ENCODE assay signal across 8 cellular contexts in genomic region chr1:211416246-211416627, GRCh38.
DNase-seq lines count a peak whose midpoint lies in the region; ATAC-seq and TF ChIP-seq lines count a peak whose summit lies in the region.
"Not testable (repeated sequence)": the region's sequence is repeated elsewhere in the genome, so short reads cannot be mapped to it uniquely, and the experiment has no call there.

No MANE protein-coding gene starts in this region.

- peaks cover 13% of the 10 kb centered on the region for H3K4me1 Mint-ChIP-seq in CD8-positive, alpha-beta T cell (ENCODE audit: low read depth)

- peak overlapping the region; percentile 34; the same call in 1 of the 2 replicates for H3K9ac ChIP-seq in OCI-LY1 (ENCODE audit: low read length)

- intact Hi-C loops in CD8-positive, alpha-beta T cell (cut with DNase I, micrococcal nuclease): loop anchor here (1.0 to 10.0 kb wide), 4 partner anchors 34 to 93 kb away; partner anchors contain the start of gene TRAF5 (in 1 of the 2)

- H3K9me3 ChIP-seq in CD8-positive, alpha-beta T cell (ENCODE audit: low read length); OCI-LY1 (ENCODE audit: low read length): not testable (repeated sequence)

- not testable (repeated sequence) for TF ChIP-seq CTCF in CD8-positive, alpha-beta T cell (IDR thresholded peaks at IDR 0.05)
- TF ChIP-seq CTCF in OCI-LY1 (IDR thresholded peaks at IDR 0.05; ENCODE audit: low read length): peak; percentile 23; the same call in 1 of the 2 replicates

- H3K36me3 ChIP-seq in CD8-positive, alpha-beta T cell (ENCODE audit: insufficient read depth, low read length); OCI-LY1 (ENCODE audit: insufficient read depth, low read length): not testable (repeated sequence)

- H4K20me1 ChIP-seq in OCI-LY1 (ENCODE audit: insufficient read depth, low read length): not testable (repeated sequence)

- not testable (repeated sequence) for H2AFZ ChIP-seq in OCI-LY1 (ENCODE audit: low read length)

- CTCF ChIA-PET in CD8-positive, alpha-beta T cell (lab: Charles Lee): interaction anchor here (0.8 to 2.3 kb wide), 6 partner anchors 33 to 103 kb away, joined by 3 to 13 read pairs (median 3); no protein-coding TSS in a partner anchor

- peak; percentile 61 for ATAC-seq in CD8-positive, alpha-beta T cell
- ATAC-seq in GM19468 (IDR thresholded peaks at IDR 0.05; ENCODE audit: extremely low read depth, unreplicated experiment) (peak; percentile 23), HG03139 (IDR thresholded peaks at IDR 0.05; ENCODE audit: unreplicated experiment) (peak; percentile 59)

- POLR2A ChIA-PET in CD8-positive, alpha-beta T cell (lab: Charles Lee): interaction anchor here (1.2 kb wide), 1 partner anchor 19 kb away, joined by 3 read pairs; no protein-coding TSS in a partner anchor

- not testable (repeated sequence) for H3K9me2 ChIP-seq in OCI-LY1 (ENCODE audit: low read depth, low read length)

- TF ChIP-seq POLR2A in erythroblast (IDR thresholded peaks at IDR 0.05; ENCODE audit: low read length): not testable (repeated sequence)

- H3K27me3 Mint-ChIP-seq in CD8-positive, alpha-beta T cell (ENCODE audit: low read depth): not testable (repeated sequence)

- peak overlapping the region; percentile 59 for H3K4me3 Mint-ChIP-seq in CD8-positive, alpha-beta T cell

- peak overlapping the region; percentile 47 for H3K4me2 ChIP-seq in OCI-LY1 (ENCODE audit: low read length)

- not testable (repeated sequence) for H3K4me1 ChIP-seq in CD8-positive, alpha-beta T cell (ENCODE audit: insufficient read depth, low read length)
- peaks cover 11% of the 10 kb centered on the region for H3K4me1 ChIP-seq in OCI-LY1 (ENCODE audit: insufficient read depth, low read length, severe bottlenecking)

- H3K79me2 ChIP-seq in OCI-LY1 (ENCODE audit: insufficient read depth, low read length): not testable (repeated sequence)

- not testable (repeated sequence) for H3K36me3 Mint-ChIP-seq in CD8-positive, alpha-beta T cell

- peak in 5 of 7 experiments; percentile 5 to 65 (median 25) for DNase-seq in CD8-positive, alpha-beta T cell
- peak; percentile 51 to 60 for DNase-seq in activated T-cell treated with anti-CD3 and anti-CD28 coated beads, Interleukin-2, amount 50 U/mL, for 48 hours
- DNase-seq in erythroblast (lab: John Stamatoyannopoulos, UW) (peak; percentile 50 to 52), lung microvascular endothelial cell (ENCODE audit: low read depth in 2 of 2) (peak; percentile 21 to 27)
- DNase-seq in stimulated activated CD4-positive, alpha-beta T cell treated with anti-CD3 and anti-CD28 coated beads, Interleukin-2, amount 100 ng/mL, for 24 hours: peak; percentile 32 to 42

- not testable (repeated sequence) for H3K27ac ChIP-seq in CD8-positive, alpha-beta T cell (ENCODE audit: low read depth, low read length)
- peak overlapping the region; percentile 73 for H3K27ac ChIP-seq in OCI-LY1 (ENCODE audit: low read depth, low read length, poor library complexity, severe bottlenecking)

- H3K9me3 Mint-ChIP-seq in CD8-positive, alpha-beta T cell: not testable (repeated sequence)

- peak overlapping the region; percentile 72 for H3K27ac Mint-ChIP-seq in CD8-positive, alpha-beta T cell

- H3K4me3 ChIP-seq in CD8-positive, alpha-beta T cell (ENCODE audit: low read depth, low read length): not testable (repeated sequence)
- peak overlapping the region; percentile 31 for H3K4me3 ChIP-seq in OCI-LY1 (ENCODE audit: low read depth, low read length, poor library complexity, severe bottlenecking)

- H3K27me3 ChIP-seq in CD8-positive, alpha-beta T cell (ENCODE audit: insufficient read depth, low read length); OCI-LY1 (ENCODE audit: insufficient read depth, low read length): not testable (repeated sequence)

- H3F3A ChIP-seq in OCI-LY1 (ENCODE audit: insufficient read depth, low read length): not testable (repeated sequence)
